Comparison of ENCODE assay signal across 9 cellular contexts in genomic region chr1:164601399-164602141, GRCh38. TPM values are rescaled to one million over a fixed set of nuclear protein-coding genes. Genes with fewer than 3 reads are reported as not detected.
DNase-seq lines count a peak whose midpoint lies in the region; ATAC-seq and TF ChIP-seq lines count a peak whose summit lies in the region.
"Had no signal": no experiment of that assay in that cellular context is flagged by ENCODE, and none has a peak within 500 bp of the region (broad histone marks: within the 10 kb centered on the region; RNA-seq: fewer than 3 reads in every experiment).

No MANE protein-coding gene starts in this region.

- peak overlapping the region; percentile 90 for H2AFZ ChIP-seq in HCT116 (ENCODE audit: low read depth, low read length, poor library complexity, severe bottlenecking)

- peaks cover 23 to 32% of the 10 kb centered on the region in 2 experiments for H3K4me1 ChIP-seq in HCT116 (ENCODE audit: control insufficient read depth in 1 of 2, insufficient read depth in 2 of 2, low read length in 2 of 2)
- peaks cover 72% of the 10 kb centered on the region for H3K4me1 ChIP-seq in left ventricle myocardium inferior
- peaks cover 0 to 98% (median 80%) of the 10 kb centered on the region in 4 donors for H3K4me1 ChIP-seq in sigmoid colon

- TF ChIP-seq CTCF in HCT116 (IDR thresholded peaks at IDR 0.05 in 2 of 3, conservative IDR thresholded peaks at IDR 0.05 in 1 of 3; ENCODE audit: borderline replicate concordance in 1 of 3, insufficient read depth in 1 of 3, low read depth in 2 of 3, low read length in 2 of 3) = no peak
- TF ChIP-seq CTCF in left ventricle myocardium inferior (IDR thresholded peaks at IDR 0.05; ENCODE audit: borderline replicate concordance) = no peak
- TF ChIP-seq CTCF in sigmoid colon (IDR thresholded peaks at IDR 0.05) = no peak

- H3K9me2 ChIP-seq in HCT116 (ENCODE audit: insufficient read depth) = no peaks in the 10 kb centered on the region

- no peak for TF ChIP-seq POLR2A in HCT116 (IDR thresholded peaks at IDR 0.05; ENCODE audit: borderline replicate concordance, extremely low read depth, insufficient read depth, insufficient read length)
- TF ChIP-seq POLR2A in sigmoid colon (IDR thresholded peaks at IDR 0.05) = no peak

- CTCF ChIA-PET in HCT116 (lab: Charles Lee) = interaction anchor here (0.9 kb wide), 1 partner anchor 9 kb away, joined by 4 read pairs; no protein-coding TSS in a partner anchor

- H3K36me3 ChIP-seq in HCT116 (ENCODE audit: control insufficient read depth in 1 of 2, insufficient read depth in 2 of 2, low read length in 2 of 2) = no peaks in the 10 kb centered on the region
- peaks cover 12% of the 10 kb centered on the region for H3K36me3 ChIP-seq in left ventricle myocardium inferior
- peaks cover 0 to 14% (median 0%) of the 10 kb centered on the region in 4 donors for H3K36me3 ChIP-seq in sigmoid colon

- DNase-seq in HCT116 (ENCODE audit: low read depth, low spot score) (no peak), SK-N-DZ (ENCODE audit: low spot score) (peak; percentile 18), left ventricle myocardium inferior (no peak), sigmoid colon (no peak), GF-D8 (lab: John Stamatoyannopoulos, UW) (no peak), left lobe of liver (ENCODE audit: low spot score) (no peak)
- DNase-seq: activated T-cell treated with anti-CD3 and anti-CD28 coated beads, Interleukin-2, amount 50 U/mL, for 24 hours had no signal

- BruUV-seq in HCT116 (replicated peaks; lab: Mats Ljungman, UMichigan) = no TSS peak

- peak; percentile 59 for ATAC-seq in HCT116
- no peak for ATAC-seq in GM19463 (IDR thresholded peaks at IDR 0.05; ENCODE audit: unreplicated experiment)
- no peak for ATAC-seq in left lobe of liver
- no peak for ATAC-seq in GM19023 (IDR thresholded peaks at IDR 0.05; ENCODE audit: unreplicated experiment)

- H4K20me1 ChIP-seq in HCT116 (ENCODE audit: insufficient read depth) = no peaks in the 10 kb centered on the region

- intact Hi-C loops in HCT116 (cut with micrococcal nuclease) (loop anchor here (2.0 kb wide), 1 partner anchor 43 kb away; the partner anchor contains the start of gene PBX1), left ventricle myocardium inferior (cut with micrococcal nuclease) (no loop called here), sigmoid colon (cut with DNase I) (no loop called here)

- peak overlapping the region in 1 of 2 experiments; percentile 1; a peak in 1 of 4 replicates for H3K4me3 ChIP-seq in HCT116 (replicated peaks in 1 of 2; ENCODE audit: low read depth in 1 of 2, low read length in 2 of 2)
- no peak overlapping the region for H3K4me3 ChIP-seq in left ventricle myocardium inferior
- H3K4me3 ChIP-seq in sigmoid colon = peak overlapping the region in 1 of 4 donors; percentile 11

- peak overlapping the region; percentile 48 for H3K9ac ChIP-seq in HCT116 (ENCODE audit: low read length)

- RAD21 ChIA-PET in HCT116 (lab: Charles Lee; ENCODE audit: low non-redundant PET in 1 of 2, low total read pairs in 2 of 2, uncharacterized antibody in 2 of 2, unreplicated experiment in 2 of 2) = no interaction called here

- TF ChIP-seq EP300 in sigmoid colon (IDR thresholded peaks at IDR 0.05) = no peak

- H3K27ac ChIP-seq in HCT116 (ENCODE audit: low read depth, low read length) (peak overlapping the region; percentile 64), left ventricle myocardium inferior (replicated peaks) (peak overlapping the region; percentile 70), sigmoid colon (peak overlapping the region; percentile 67 to 83 (median 73))

- no peaks in the 10 kb centered on the region for H3K27me3 ChIP-seq in HCT116 (ENCODE audit: insufficient read depth, low read length)
- no peaks in the 10 kb centered on the region for H3K27me3 ChIP-seq in left ventricle myocardium inferior (ENCODE audit: low read depth)
- no peaks in the 10 kb centered on the region for H3K27me3 ChIP-seq in sigmoid colon

- H3K79me2 ChIP-seq in HCT116 (ENCODE audit: insufficient read depth, low read length) = no peaks in the 10 kb centered on the region

- peak overlapping the region; percentile 80 for H3K4me2 ChIP-seq in HCT116 (ENCODE audit: low read length)

- 22 to 54% methylated on average over 5 of the region's 5 CpGs for WGBS in sigmoid colon, 2 donors

- H3K9me3 ChIP-seq in HCT116 (ENCODE audit: control insufficient read depth in 1 of 2, insufficient read depth in 1 of 2, low read depth in 1 of 2, low read length in 2 of 2) (no peaks in the 10 kb centered on the region), left ventricle myocardium inferior (replicated peaks) (no peaks in the 10 kb centered on the region), sigmoid colon (no peaks in the 10 kb centered on the region)

- TF ChIP-seq RAD21 in HCT116 (IDR thresholded peaks at IDR 0.05; ENCODE audit: low read depth) = no peak

- POLR2A ChIA-PET in HCT116 (lab: Charles Lee) = interaction anchor here (0.9 to 1.4 kb wide), 4 partner anchors 8 to 42 kb away, joined by 3 to 5 read pairs (median 4); partner anchors contain the start of gene PBX1

TF ChIP-seq in HCT116, 20 proteins besides CTCF, POLR2A, EP300 and RAD21:
- TF ChIP-seq JUND (IDR thresholded peaks at IDR 0.05) (no peak), CEBPB (IDR thresholded peaks at IDR 0.05; ENCODE audit: low read depth) (no peak), SIN3A (IDR thresholded peaks at IDR 0.05; ENCODE audit: low read depth) (no peak), YY1 (IDR thresholded peaks at IDR 0.05; ENCODE audit: extremely low read depth, insufficient replicate concordance, low read depth, low read length) (no peak), CBX3 (IDR thresholded peaks at IDR 0.05; ENCODE audit: low read depth) (no peak)

RNA-seq across cellular contexts. Expression of gene PBX1, which starts 42.6 kb away (rescaled TPM):
- total RNA-seq in HCT116 (2021; ENCODE audit: unreplicated experiment) (29.6 TPM), left ventricle myocardium inferior (73.2 TPM), sigmoid colon (100 to 1,000 TPM; 118 to 168 (median 161) TPM), left lobe of liver (9.5 TPM)
- polyA plus RNA-seq in HCT116 (2012) = 6.4 and 7.6 TPM in 2 replicates
- 10.4 and 11.3 TPM in 2 replicates for polyA plus RNA-seq in SK-N-DZ (2014; cell fraction: cytosol; rRNA removed)
- 6.7 and 6.9 TPM in 2 replicates for polyA plus RNA-seq in SK-N-DZ (2014; cell fraction: nucleus; rRNA removed)
- 10 to 100 TPM in 2 of 3 donors, 1 to 10 TPM in 1; 6.7 to 18.0 (median 11.4) TPM for polyA plus RNA-seq in sigmoid colon
